Comparison of ENCODE assay signal across 25 cellular contexts in genomic region chr17:74298690-74299617, GRCh38. TPM values are rescaled to one million over a fixed set of nuclear protein-coding genes. Genes with fewer than 3 reads are reported as not detected.
DNase-seq lines count a peak whose midpoint lies in the region; ATAC-seq, FAIRE-seq and TF ChIP-seq lines count a peak whose summit lies in the region.
"Had no signal": no experiment of that assay in that cellular context is flagged by ENCODE, and none has a peak within 500 bp of the region (broad histone marks: within the 10 kb centered on the region; RNA-seq: fewer than 3 reads in every experiment).

No MANE protein-coding gene starts in this region.

- H3K4ac ChIP-seq in neuronal stem cell (ENCODE audit: low read length) = no peak overlapping the region

- no peaks in the 10 kb centered on the region for H3K9me3 Mint-ChIP-seq in osteocyte (ENCODE audit: unreplicated experiment)

- H3K27me3 ChIP-seq in neuronal stem cell (ENCODE audit: control insufficient read depth in 3 of 3, insufficient read depth in 3 of 3, low read depth in 1 of 3, low read length in 3 of 3) = no peaks in the 10 kb centered on the region
- H3K27me3 ChIP-seq: BE2C had no signal

- H3K36me3 Mint-ChIP-seq in osteocyte (ENCODE audit: unreplicated experiment) = no peaks in the 10 kb centered on the region

- no peak for TF ChIP-seq CTCF in A549 (IDR thresholded peaks at IDR 0.05)
- no peak for TF ChIP-seq CTCF in osteocyte (IDR thresholded peaks at IDR 0.05)

- H2BK120ac ChIP-seq in neuronal stem cell (ENCODE audit: low read depth, low read length) = peak overlapping the region; percentile 65

- H3K23ac ChIP-seq in neuronal stem cell (ENCODE audit: low read depth, low read length, poor library complexity) = no peak overlapping the region

- no peak for FAIRE-seq in A549 (lab: Jason Lieb, UNC)
- FAIRE-seq: A204.1, GM12891 had no signal

- H3K14ac ChIP-seq in neuronal stem cell (ENCODE audit: low read length) = no peak overlapping the region

- H3K4me3 ChIP-seq in A549 (no peak overlapping the region), neuronal stem cell (ENCODE audit: low read length in 2 of 2) (no peak overlapping the region)
- H3K4me3 ChIP-seq: HAP-1 had no signal

- no peaks in the 10 kb centered on the region for H3K9me3 ChIP-seq in A549
- H3K9me3 ChIP-seq in neuronal stem cell (replicated peaks in 1 of 2; ENCODE audit: control insufficient read depth in 2 of 2, insufficient read depth in 1 of 2, low read depth in 1 of 2, low read length in 2 of 2) = peaks cover 1 to 3% of the 10 kb centered on the region in 2 donors
- H3K9me3 ChIP-seq: BE2C, Caco-2, HAP-1 had no signal

- H2BK5ac ChIP-seq in neuronal stem cell (ENCODE audit: low read length) = no peak overlapping the region

- no peak overlapping the region for H4K8ac ChIP-seq in neuronal stem cell (ENCODE audit: low read depth, low read length)

- DNase-seq in A549 (ENCODE audit: low read depth in 1 of 2, low spot score in 1 of 2) (no peak), Caki2 (ENCODE audit: low read depth) (peak; percentile 77), epithelial cell of prostate (ENCODE audit: low read depth, low spot score) (no peak), neuronal stem cell (ENCODE audit: low spot score) (no peak), osteocyte (ENCODE audit: extremely low spot score, unreplicated experiment) (no peak)
- DNase-seq in activated CD8-positive, alpha-beta memory T cell treated with anti-CD3 and anti-CD28 coated beads, Interleukin-2, amount 50 U/mL, for 48 hours = no peak
- DNase-seq: BE2C; Caco-2; CD4-positive, alpha-beta memory T cell; DMS153; NCI-H1105; NCI-H2029 treated with DMSO at 0.1 percent for 48 hours; NCI-H226; NCI-H510A treated with DMSO at 0.1 percent for 48 hours; NCI-H774; NK-92 treated with Interleukin-12 subunit alpha and Interleukin-12 subunit beta, amount 100 ng/mL, for 24 hours; SIG-M5 had no signal

- H3K79me1 ChIP-seq in neuronal stem cell (ENCODE audit: low read depth, low read length) = no peaks in the 10 kb centered on the region

- H3K27ac Mint-ChIP-seq in osteocyte (ENCODE audit: unreplicated experiment) = no peak overlapping the region

- peaks cover 25% of the 10 kb centered on the region for H3K27me3 Mint-ChIP-seq in osteocyte (ENCODE audit: unreplicated experiment)
- H3K27me3 Mint-ChIP-seq: CD4-positive, alpha-beta memory T cell had no signal

- no peak overlapping the region for H2BK12ac ChIP-seq in neuronal stem cell (ENCODE audit: low read length)

- H3K4me1 ChIP-seq in A549 (peaks cover 7% of the 10 kb centered on the region; the same call in 2 of the 3 replicates), neuronal stem cell (ENCODE audit: control insufficient read depth in 2 of 2, insufficient read depth in 1 of 2, low read depth in 1 of 2, low read length in 2 of 2) (peaks cover 2 to 12% of the 10 kb centered on the region in 2 donors)
- H3K4me1 ChIP-seq: HAP-1 had no signal

- H2AFZ ChIP-seq in neuronal stem cell (ENCODE audit: low read length) = peak overlapping the region; percentile 55

- H4K91ac ChIP-seq in neuronal stem cell (ENCODE audit: low read depth, low read length, poor library complexity) = no peak overlapping the region

- ATAC-seq in A549 = no peak
- no peak for ATAC-seq in GM21619 (IDR thresholded peaks at IDR 0.05; ENCODE audit: unreplicated experiment)
- ATAC-seq: SK-N-SH treated with all-trans-retinoic acid at 6 μM for 48 hours had no signal

- no peaks in the 10 kb centered on the region for H3K36me3 ChIP-seq in neuronal stem cell (replicated peaks in 1 of 2; ENCODE audit: control insufficient read depth in 2 of 2, insufficient read depth in 2 of 2, low read length in 2 of 2)
- H3K36me3 ChIP-seq: BE2C, HAP-1 had no signal

- POLR2A ChIA-PET in A549 (lab: Yijun Ruan, JAX) = interaction anchor here (1.5 kb wide), 1 partner anchor 86 kb away, joined by 4 read pairs; the partner anchor contains the start of gene TTYH2

- H3K27ac ChIP-seq in A549 = no peak overlapping the region
- peak overlapping the region; percentile 63 for H3K27ac ChIP-seq in epithelial cell of prostate
- no peak overlapping the region for H3K27ac ChIP-seq in neuronal stem cell (replicated peaks; ENCODE audit: low read length)
- H3K27ac ChIP-seq: KMS-11 had no signal

- H3K9ac ChIP-seq in neuronal stem cell (ENCODE audit: low read depth, low read length, poor library complexity) = no peak overlapping the region
- H3K9ac ChIP-seq: KMS-11 had no signal

- peaks cover 1% of the 10 kb centered on the region for H3K4me1 Mint-ChIP-seq in osteocyte (ENCODE audit: unreplicated experiment)

- TF ChIP-seq POLR2A in A549 (IDR thresholded peaks at IDR 0.05; ENCODE audit: low read length) = no peak

- 54% methylated on average over 14 of the region's 14 CpGs for WGBS in A549 (ENCODE audit: missing lambda C conversion rate)
- no CpG with 5 or more reads among the region's 14 CpGs for WGBS in neuronal stem cell (ENCODE audit: extremely low coverage in 2 of 2, insufficient read length in 2 of 2, insufficient replicate concordance in 1 of 2), 2 donors

- in situ Hi-C loops in Caki2 (cut with HindIII; ENCODE audit: low pct_unique_long_range_greater_than_20kb, low sequenced_read_pairs) = loop anchor here (10.0 kb wide), 1 partner anchor 64 kb away; no protein-coding TSS in a partner anchor

- H3K4me2 ChIP-seq in A549 = no peak overlapping the region
- no peak overlapping the region for H3K4me2 ChIP-seq in neuronal stem cell (ENCODE audit: insufficient read depth, low read length, poor library complexity, severe bottlenecking)
- H3K4me2 ChIP-seq: KMS-11 had no signal

- TF ChIP-seq EP300 in A549 (IDR thresholded peaks at IDR 0.05) = no peak

- no peak overlapping the region for H3K4me3 Mint-ChIP-seq in osteocyte (ENCODE audit: unreplicated experiment)
- H3K4me3 Mint-ChIP-seq: CD4-positive, alpha-beta memory T cell had no signal

- H2AK5ac ChIP-seq in neuronal stem cell (ENCODE audit: low read depth, low read length) = peak overlapping the region; percentile 25

- TF ChIP-seq RAD21 in A549 (conservative IDR thresholded peaks at IDR 0.05 in 1 of 2, IDR thresholded peaks at IDR 0.05 in 1 of 2) = no peak

- H3K18ac ChIP-seq in neuronal stem cell (ENCODE audit: low read length) = peak overlapping the region; percentile 8

- CTCF ChIA-PET in A549 (lab: Yijun Ruan, JAX) = interaction anchor here (0.6 to 9.1 kb wide), 17 partner anchors 13 to 231 kb away, joined by 3 to 125 read pairs (median 5); partner anchors contain the start of genes BTBD17, GPR142 and TTYH2

- peak overlapping the region; percentile 14 for H2BK15ac ChIP-seq in neuronal stem cell (ENCODE audit: low read length)

TF ChIP-seq in A549, 52 proteins besides CTCF, POLR2A, EP300 and RAD21:
- TF ChIP-seq HOXB13 (CRISPR knock-in tag; IDR thresholded peaks at IDR 0.05; ENCODE audit: low read depth) (no peak), ZFP36 (IDR thresholded peaks at IDR 0.05; ENCODE audit: borderline replicate concordance, partially characterized antibody) (peak; percentile 3)

RNA-seq across cellular contexts. Expression of gene DNAI2, which starts 24.9 kb away (rescaled TPM):
- not detected in 2 replicates for polyA plus RNA-seq in A549 (2011; rRNA removed)
- not detected in 2 replicates for polyA plus RNA-seq in A549 (2012; cell fraction: cytosol; rRNA removed)
- not detected in 2 replicates for polyA plus RNA-seq in A549 (2012; cell fraction: nucleus; rRNA removed)
- polyA plus RNA-seq in A549 (2017; fragmentation: RNase III; extraction: RNeasy Plus Mini Kit Qiagen cat#74134 plus additional on column Dnase treatment) = not detected in 3 replicates
- not detected in 2 replicates for polyA minus RNA-seq in A549 (2011; rRNA and poly(A)+ RNA removed)
- total RNA-seq in Caki2 (2014; rRNA removed; shearing (Covaris generic); ENCODE audit: low replicate concordance) = not detected in 2 replicates
- 0.04 TPM for polyA plus RNA-seq in neuronal stem cell (2013, experiment 1 of 2)
- not detected for polyA plus RNA-seq in neuronal stem cell (2013, experiment 2 of 2)
- total RNA-seq in osteocyte = not detected in 2 replicates
- total RNA-seq: Caco-2, G401, HT1080 had no signal

RNA-seq across cellular contexts. Expression of gene KIF19, which starts 27.1 kb away (rescaled TPM):
- not detected in 2 replicates for polyA plus RNA-seq in A549 (2011; rRNA removed)
- polyA plus RNA-seq in A549 (2012; cell fraction: cytosol; rRNA removed) = 0.01 TPM in 1 of 2 replicates, not detected in the other
- 0.01 TPM in 1 of 2 replicates, not detected in the other for polyA plus RNA-seq in A549 (2012; cell fraction: nucleus; rRNA removed)
- polyA plus RNA-seq in A549 (2017; fragmentation: RNase III; extraction: RNeasy Plus Mini Kit Qiagen cat#74134 plus additional on column Dnase treatment) = not detected in 3 replicates
- polyA minus RNA-seq in A549 (2011; rRNA and poly(A)+ RNA removed) = not detected in 2 replicates
- total RNA-seq in Caki2 (2014; rRNA removed; shearing (Covaris generic); ENCODE audit: low replicate concordance) = not detected in 2 replicates
- polyA plus RNA-seq in neuronal stem cell (2013, experiment 1 of 2) = 0.68 TPM
- 0.57 TPM for polyA plus RNA-seq in neuronal stem cell (2013, experiment 2 of 2)
- total RNA-seq in osteocyte = not detected in 2 replicates
- total RNA-seq: Caco-2, G401, HT1080 had no signal
